20 cellular contexts compared by ENCODE assay signal in genomic region chr17:78999056-78999768, GRCh38. TPM values are rescaled to one million over a fixed set of nuclear protein-coding genes. Genes with fewer than 3 reads are reported as not detected.
DNase-seq lines count a peak whose midpoint lies in the region; ATAC-seq and TF ChIP-seq lines count a peak whose summit lies in the region.
"Had no signal": no experiment of that assay in that cellular context is flagged by ENCODE, and none has a peak within 500 bp of the region (broad histone marks: within the 10 kb centered on the region; RNA-seq: fewer than 3 reads in every experiment).

No MANE protein-coding gene starts in this region.

- intact Hi-C loops in left ventricle myocardium inferior (cut with micrococcal nuclease), result no loop called here
- intact Hi-C loops in Right ventricle myocardium superior (cut with DNase I), result no loop called here
- intact Hi-C loops in prostate gland (cut with DNase I), result no loop called here

- peaks cover 45% of the 10 kb centered on the region for H3K36me3 ChIP-seq in left ventricle myocardium inferior
- H3K36me3 ChIP-seq in prostate gland, result peaks cover 0 to 6% of the 10 kb centered on the region in 2 donors

- 79% methylated on average over 17 of the region's 17 CpGs for WGBS in prostate gland

- H3K9me3 ChIP-seq in left ventricle myocardium inferior (replicated peaks), result no peaks in the 10 kb centered on the region
- H3K9me3 ChIP-seq in prostate gland, result no peaks in the 10 kb centered on the region
- H3K9me3 ChIP-seq: body of pancreas, lower lobe of right lung, vagina had no signal

- TF ChIP-seq POLR2A in prostate gland (IDR thresholded peaks at IDR 0.05), result no peak

- DNase-seq in left ventricle myocardium inferior (no peak), Right ventricle myocardium superior (no peak), germinal center (ENCODE audit: low spot score) (peak; percentile 1), prostate gland (ENCODE audit: low spot score) (no peak)
- no peak for DNase-seq in stimulated activated naive CD4-positive, alpha-beta T cell treated with Interleukin-2 at 50 U/mL for 16 hours (lab: John Stamatoyannopoulos, UW)
- DNase-seq: activated CD4-positive, CD25-positive, alpha-beta regulatory T cell treated with anti-CD3 and anti-CD28 coated beads, Interleukin-2, amount 50 U/mL, for 72 hours; activated naive CD4-positive, alpha-beta T cell; body of pancreas; effector memory CD8-positive, alpha-beta T cell; GDM1; lower lobe of right lung; NCI-H1048; NCI-H2171; stimulated activated CD4-positive, alpha-beta T cell treated with anti-CD3 and anti-CD28 coated beads, Interleukin-4, amount 100 ng/mL, for 4 hours; T-helper 2 cell had no signal

- H3K27ac ChIP-seq in left ventricle myocardium inferior (replicated peaks) (peak overlapping the region; percentile 74), prostate gland (peak overlapping the region; percentile 52 to 74)
- H3K27ac ChIP-seq: lower lobe of right lung, vagina had no signal

- H3K4me3 ChIP-seq in left ventricle myocardium inferior, result no peak overlapping the region
- H3K4me3 ChIP-seq in prostate gland, result no peak overlapping the region
- H3K4me3 ChIP-seq: body of pancreas, lower lobe of right lung, vagina had no signal

- ATAC-seq in Right ventricle myocardium superior (ENCODE audit: poor library complexity), result no peak
- no peak for ATAC-seq in GM18520 (IDR thresholded peaks at IDR 0.05; ENCODE audit: unreplicated experiment)
- no peak for ATAC-seq in HG02610 (IDR thresholded peaks at IDR 0.05; ENCODE audit: unreplicated experiment)
- ATAC-seq in HG03442 (IDR thresholded peaks at IDR 0.05; ENCODE audit: unreplicated experiment), result no peak
- ATAC-seq: body of pancreas; effector memory CD8-positive, alpha-beta T cell; natural killer cell treated with Interleukin-12 subunit alpha and Interleukin-12 subunit beta and Interleukin-15 and Interleukin-18, amount 100 ng/mL, for 72 hours had no signal

- H3K27me3 ChIP-seq in left ventricle myocardium inferior (ENCODE audit: low read depth) (no peaks in the 10 kb centered on the region), prostate gland (replicated peaks; ENCODE audit: insufficient read depth) (no peaks in the 10 kb centered on the region)
- H3K27me3 ChIP-seq: body of pancreas, vagina had no signal

- TF ChIP-seq CTCF in left ventricle myocardium inferior (IDR thresholded peaks at IDR 0.05; ENCODE audit: borderline replicate concordance), result no peak
- TF ChIP-seq CTCF in prostate gland (IDR thresholded peaks at IDR 0.05), result no peak

- peaks cover 51% of the 10 kb centered on the region for H3K4me1 ChIP-seq in left ventricle myocardium inferior
- H3K4me1 ChIP-seq in prostate gland (replicated peaks), result peaks cover 33% of the 10 kb centered on the region

RNA-seq across cellular contexts. Expression of gene CANT1, which starts 10.4 kb away (rescaled TPM):
- 24.2 TPM for total RNA-seq in left ventricle myocardium inferior
- 29.8 TPM for total RNA-seq in Right ventricle myocardium superior
- total RNA-seq in prostate gland, result 100 to 1,000 TPM in 1 of 2 donors, 10 to 100 TPM in 1; 89.7 to 201 TPM

RNA-seq across cellular contexts. Expression of gene LGALS3BP, which starts 19.5 kb away (rescaled TPM):
- 585 TPM for total RNA-seq in left ventricle myocardium inferior
- total RNA-seq in Right ventricle myocardium superior, result 499 TPM
- total RNA-seq in prostate gland, result 100 to 1,000 TPM; 570 to 890 TPM

RNA-seq across cellular contexts. Expression of gene C1QTNF1, which starts 24.8 kb away (rescaled TPM):
- 146 TPM for total RNA-seq in left ventricle myocardium inferior
- total RNA-seq in Right ventricle myocardium superior, result 143 TPM
- 10 to 100 TPM; 16.3 to 57.9 TPM for total RNA-seq in prostate gland
- total RNA-seq: natural killer cell treated with Interleukin-12 subunit alpha and Interleukin-12 subunit beta and Interleukin-15 and Interleukin-18, amount 100 ng/mL, for 72 hours had no signal
